Comparison of ENCODE assay signal across 16 cellular contexts in genomic region chr5:80920333-80920732, GRCh38. TPM values are rescaled to one million over a fixed set of nuclear protein-coding genes. Genes with fewer than 3 reads are reported as not detected.
DNase-seq lines count a peak whose midpoint lies in the region; ATAC-seq, FAIRE-seq and TF ChIP-seq lines count a peak whose summit lies in the region.
"Had no signal": no experiment of that assay in that cellular context is flagged by ENCODE, and none has a peak within 500 bp of the region (broad histone marks: within the 10 kb centered on the region; RNA-seq: fewer than 3 reads in every experiment).

No MANE protein-coding gene starts in this region.

- peak; percentile 6 for DNase-seq in DMS53 (lab: John Stamatoyannopoulos, UW)
- no peak for DNase-seq in DMS53 treated with DMSO at 0.1 percent for 48 hours (lab: John Stamatoyannopoulos, UW; ENCODE audit: unreplicated experiment)
- no peak for DNase-seq in astrocyte (ENCODE audit: low read depth)
- DNase-seq in left lobe of liver (ENCODE audit: low spot score) = no peak
- DNase-seq in NCI-H82 (lab: John Stamatoyannopoulos, UW) = no peak
- DNase-seq in NCI-H510A treated with DMSO at 0.1 percent for 48 hours (lab: John Stamatoyannopoulos, UW) = no peak
- no peak for DNase-seq in cortex of kidney (lab: John Stamatoyannopoulos, UW)
- no peak for DNase-seq in iPS-NIHi7 (ENCODE audit: extremely low spot score)
- DNase-seq: CD4-positive, CD25-positive, alpha-beta regulatory T cell; DND-41; GDM1; GOT3 had no signal

- TF ChIP-seq CTCF in astrocyte (IDR thresholded peaks at IDR 0.05; ENCODE audit: insufficient read depth, low read depth, low read length) = no peak

- H3K9me3 Mint-ChIP-seq in astrocyte (ENCODE audit: unreplicated experiment) = no peaks in the 10 kb centered on the region
- H3K9me3 Mint-ChIP-seq: H9 had no signal

- no peak for FAIRE-seq in astrocyte (lab: Jason Lieb, UNC)
- FAIRE-seq: GM12892 had no signal

- no peak overlapping the region for H3K27ac ChIP-seq in astrocyte (ENCODE audit: low read depth, low read length)
- H3K27ac ChIP-seq: 22Rv1; BLaER1 treated with 17β-estradiol and CSF1 and Interleukin-3, amounts not matched to agents 10 nM and 100 nM had no signal

- H2AFZ ChIP-seq in astrocyte (ENCODE audit: low read depth, low read length) = no peak overlapping the region

- H3K4me2 ChIP-seq in astrocyte (ENCODE audit: low read length) = peak overlapping the region; percentile 17
- H3K4me2 ChIP-seq: BLaER1 treated with 17β-estradiol and CSF1 and Interleukin-3, amounts not matched to agents 10 nM and 100 nM had no signal

- H3K36me3 Mint-ChIP-seq in astrocyte (ENCODE audit: low read depth, unreplicated experiment) = no peaks in the 10 kb centered on the region
- H3K36me3 Mint-ChIP-seq: CD4-positive, CD25-positive, alpha-beta regulatory T cell had no signal

- peaks cover 10% of the 10 kb centered on the region for H3K4me1 Mint-ChIP-seq in astrocyte (ENCODE audit: low read depth, unreplicated experiment)

- peak; percentile 40 for ATAC-seq in left lobe of liver

- H3K27me3 Mint-ChIP-seq in astrocyte (ENCODE audit: low read depth, unreplicated experiment) = no peaks in the 10 kb centered on the region

- no peak overlapping the region for H3K27ac Mint-ChIP-seq in astrocyte (ENCODE audit: unreplicated experiment)
- H3K27ac Mint-ChIP-seq: H9 had no signal

- H3K36me3 ChIP-seq in astrocyte (ENCODE audit: insufficient read depth, low read length) = no peaks in the 10 kb centered on the region
- H3K36me3 ChIP-seq: BLaER1 treated with 17β-estradiol and CSF1 and Interleukin-3, amounts not matched to agents 10 nM and 100 nM had no signal

- no peak overlapping the region for H3K9ac ChIP-seq in astrocyte (ENCODE audit: low read length)
- H3K9ac ChIP-seq: BLaER1 treated with 17β-estradiol and CSF1 and Interleukin-3, amounts not matched to agents 10 nM and 100 nM had no signal

- H3K79me2 ChIP-seq in astrocyte (ENCODE audit: insufficient read depth, low read length) = no peaks in the 10 kb centered on the region

- no peaks in the 10 kb centered on the region for H4K20me1 ChIP-seq in astrocyte (ENCODE audit: insufficient read depth, low read length)
- H4K20me1 ChIP-seq: BLaER1 treated with 17β-estradiol and CSF1 and Interleukin-3, amounts not matched to agents 10 nM and 100 nM had no signal

- no peaks in the 10 kb centered on the region for H3K27me3 ChIP-seq in astrocyte (ENCODE audit: insufficient read depth, low read length)
- H3K27me3 ChIP-seq: BLaER1 treated with 17β-estradiol and CSF1 and Interleukin-3, amounts not matched to agents 10 nM and 100 nM had no signal

- H3K4me1 ChIP-seq in astrocyte (ENCODE audit: insufficient read depth, low read length) = peaks cover 4% of the 10 kb centered on the region
- H3K4me1 ChIP-seq: BLaER1 treated with 17β-estradiol and CSF1 and Interleukin-3, amounts not matched to agents 10 nM and 100 nM had no signal

- H3K9me3 ChIP-seq in astrocyte (ENCODE audit: insufficient read depth, low read depth, low read length) = no peaks in the 10 kb centered on the region
- H3K9me3 ChIP-seq: BLaER1 treated with 17β-estradiol and CSF1 and Interleukin-3, amounts not matched to agents 10 nM and 100 nM had no signal

- no peak overlapping the region for H3K4me3 ChIP-seq in astrocyte (ENCODE audit: insufficient read depth, low read depth, low read length)
- H3K4me3 ChIP-seq: BLaER1 treated with 17β-estradiol and CSF1 and Interleukin-3, amounts not matched to agents 10 nM and 100 nM had no signal

- H3K4me3 Mint-ChIP-seq in astrocyte (ENCODE audit: unreplicated experiment) = no peak overlapping the region
- H3K4me3 Mint-ChIP-seq: CD4-positive, CD25-positive, alpha-beta regulatory T cell; H9 had no signal

RNA-seq across cellular contexts. Expression of gene RASGRF2, which starts 39.8 kb away (rescaled TPM):
- total RNA-seq in astrocyte (8.0 and 8.5 TPM in 2 replicates), left lobe of liver (0.58 TPM)
